Comparison of ENCODE assay signal across 11 cellular contexts in the genomic region with DNA sequence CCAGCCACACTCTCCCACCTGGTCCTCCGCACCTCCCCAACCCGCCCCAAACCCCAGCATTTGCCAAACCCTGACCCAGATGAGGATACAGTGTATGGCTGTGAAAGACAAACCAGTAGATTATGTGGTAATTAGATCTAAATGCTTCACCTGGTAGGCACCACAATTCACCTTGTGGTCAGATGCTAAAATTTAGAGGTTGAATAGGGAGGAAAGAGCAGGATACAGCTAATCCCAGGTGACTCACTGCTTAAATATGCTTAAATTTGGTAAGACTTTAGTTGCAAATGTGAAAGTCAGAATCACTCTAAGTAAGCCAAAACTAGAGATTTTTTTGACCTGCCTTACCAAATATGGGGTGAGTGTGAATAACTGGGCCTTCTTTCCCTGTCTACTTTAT.
A peak's percentile ranks its signal among the peaks of the same experiment; 100 is the strongest.
DNase-seq lines count a peak whose midpoint lies in the region; FAIRE-seq and TF ChIP-seq lines count a peak whose summit lies in the region.
"Had no signal": no experiment of that assay in that cellular context is flagged by ENCODE, and none has a peak within 500 bp of the region (broad histone marks: within the 10 kb centered on the region; RNA-seq: fewer than 3 reads in every experiment).

No MANE protein-coding gene starts in this region.

- no CpG with 5 or more reads among the region's 2 CpGs for WGBS in mesenchymal stem cell

- DNase-seq in AG20443 (ENCODE audit: low spot score) (peak; percentile 67), LHCN-M2 (ENCODE audit: low read depth) (peak; percentile 80), bronchial epithelial cell (ENCODE audit: low read depth) (peak; percentile 12), mesenchymal stem cell (peak; percentile 33), nucleus accumbens (lab: John Stamatoyannopoulos, UW) (no peak), DMS114 treated with DMSO at 0.1 percent for 48 hours (lab: John Stamatoyannopoulos, UW; ENCODE audit: unreplicated experiment) (no peak), GM19240 (ENCODE audit: insufficient read length, low spot score) (no peak)
- no peak for DNase-seq in stimulated activated CD4-positive, alpha-beta T cell treated with anti-CD3 and anti-CD28 coated beads, Interleukin-1b, Interleukin-23, amount 100 ng/mL, for 48 hours
- DNase-seq: lower lobe of right lung had no signal

- no peak overlapping the region for H4K91ac ChIP-seq in mesenchymal stem cell (ENCODE audit: low read length)

- no peak for TF ChIP-seq CTCF in bronchial epithelial cell (IDR thresholded peaks at IDR 0.05; ENCODE audit: insufficient read depth, low read length, severe bottlenecking)

- no peak overlapping the region for H3K18ac ChIP-seq in mesenchymal stem cell (ENCODE audit: low read depth in 1 of 2, low read length in 2 of 2)

- no peak overlapping the region for H2BK120ac ChIP-seq in mesenchymal stem cell (ENCODE audit: low read depth, low read length)

- H2AK5ac ChIP-seq in mesenchymal stem cell (ENCODE audit: low read length, severe bottlenecking) = no peak overlapping the region

- no peak overlapping the region for H2BK15ac ChIP-seq in mesenchymal stem cell (ENCODE audit: low read depth, poor library complexity, severe bottlenecking)

- H3K27ac ChIP-seq in mesenchymal stem cell (ENCODE audit: low read length, poor library complexity, severe bottlenecking) = no peak overlapping the region
- H3K27ac ChIP-seq: BLaER1, lower lobe of right lung had no signal

- H3K27me3 ChIP-seq in bronchial epithelial cell (ENCODE audit: control insufficient read depth, insufficient read depth, low read length) = no peaks in the 10 kb centered on the region
- no peaks in the 10 kb centered on the region for H3K27me3 ChIP-seq in mesenchymal stem cell (ENCODE audit: control insufficient read depth in 1 of 2, insufficient read depth in 1 of 2, low read length in 2 of 2)
- H3K27me3 ChIP-seq: BLaER1 had no signal

- H4K8ac ChIP-seq in mesenchymal stem cell (ENCODE audit: low read length) = no peak overlapping the region

- H3K4me3 ChIP-seq in bronchial epithelial cell (ENCODE audit: low read depth, low read length) = no peak overlapping the region
- no peak overlapping the region for H3K4me3 ChIP-seq in mesenchymal stem cell (ENCODE audit: insufficient read depth in 1 of 2, low read depth in 1 of 2, low read length in 2 of 2)
- H3K4me3 ChIP-seq: BLaER1, lower lobe of right lung had no signal

- no peaks in the 10 kb centered on the region for H3K79me1 ChIP-seq in mesenchymal stem cell (replicated peaks; ENCODE audit: low read length, poor library complexity, severe bottlenecking)

- no peaks in the 10 kb centered on the region for H3K9me3 ChIP-seq in mesenchymal stem cell (ENCODE audit: control insufficient read depth, low read length)
- H3K9me3 ChIP-seq: BLaER1, lower lobe of right lung had no signal

- peak overlapping the region; percentile 16 for H3K9ac ChIP-seq in mesenchymal stem cell (ENCODE audit: low read length)
- H3K9ac ChIP-seq: BLaER1 had no signal

- no peak overlapping the region for H3K4me2 ChIP-seq in mesenchymal stem cell (ENCODE audit: low read length, poor library complexity, severe bottlenecking)
- H3K4me2 ChIP-seq: BLaER1 had no signal

- no peak overlapping the region for H3K23ac ChIP-seq in mesenchymal stem cell (ENCODE audit: low read length in 2 of 2)

- no peaks in the 10 kb centered on the region for H3K36me3 ChIP-seq in bronchial epithelial cell (ENCODE audit: control insufficient read depth, insufficient read depth, low read length)
- peaks cover 0 to 41% of the 10 kb centered on the region in 2 experiments for H3K36me3 ChIP-seq in mesenchymal stem cell (ENCODE audit: control insufficient read depth in 1 of 2, insufficient read depth in 2 of 2, low read depth in 1 of 2, low read length in 2 of 2)
- H3K36me3 ChIP-seq: BLaER1, lower lobe of right lung had no signal

- H2BK12ac ChIP-seq in mesenchymal stem cell (ENCODE audit: low read length in 2 of 2) = no peak overlapping the region

- no peak overlapping the region for H3K14ac ChIP-seq in mesenchymal stem cell (ENCODE audit: low read length in 2 of 2)

- H3K4me1 ChIP-seq in mesenchymal stem cell (ENCODE audit: control insufficient read depth, insufficient read depth, low read depth, low read length) = no peaks in the 10 kb centered on the region
- H3K4me1 ChIP-seq: lower lobe of right lung had no signal

- no peak overlapping the region for H2AFZ ChIP-seq in mesenchymal stem cell (ENCODE audit: low read depth, low read length)

- FAIRE-seq in bronchial epithelial cell (lab: Jason Lieb, UNC) = no peak
- FAIRE-seq: RCC 7860 had no signal

- no peak overlapping the region for H2BK5ac ChIP-seq in mesenchymal stem cell (ENCODE audit: low read depth, low read length, poor library complexity, severe bottlenecking)

- no peak overlapping the region for H3K4ac ChIP-seq in mesenchymal stem cell (ENCODE audit: low read depth in 1 of 2, low read length in 2 of 2)

Comparison
In these comparisons a context has a peak if more than half of its experiments do, and no peak if none do; other contexts are left out.
1. DNase-seq: peak in AG20443 (single experiment), LHCN-M2 (single experiment), bronchial epithelial cell (single experiment) and mesenchymal stem cell (single experiment); none in nucleus accumbens (0 of 56), DMS114 treated with DMSO at 0.1 percent for 48 hours (single experiment), stimulated activated CD4-positive, alpha-beta T cell treated with anti-CD3 and anti-CD28 coated beads, Interleukin-1b, Interleukin-23, amount 100 ng/mL, for 48 hours (single experiment) and GM19240 (single experiment).